1 cellular context compared by ENCODE assay signal in genomic region chr9:71819115-71819739, GRCh38.
TF ChIP-seq lines count a peak whose summit lies in the region.

No MANE protein-coding gene starts in this region.

TF ChIP-seq in liver, 16 proteins besides CTCF, POLR2A, EP300 and RAD21 (continued from another document):
- TF ChIP-seq ZBTB33 (IDR thresholded peaks at IDR 0.05), result no peak
